Comparison of ENCODE assay signal across 2 cellular contexts in genomic region chr14:105480165-105480564, GRCh38.
TF ChIP-seq lines count a peak whose summit lies in the region.

No MANE protein-coding gene starts in this region.

TF ChIP-seq in GM23338, 12 proteins besides CTCF, POLR2A, EP300 and RAD21 (continued from another document):
- TF ChIP-seq ETS1 (IDR thresholded peaks at IDR 0.05) (no peak), STAT1 (IDR thresholded peaks at IDR 0.05; ENCODE audit: unreplicated experiment) (no peak), ZNF462 (CRISPR knock-in tag; IDR thresholded peaks at IDR 0.05) (no peak), JUNB (IDR thresholded peaks at IDR 0.05; ENCODE audit: unreplicated experiment) (no peak), NANOG (IDR thresholded peaks at IDR 0.05; ENCODE audit: borderline replicate concordance) (no peak), ZNF114 (CRISPR knock-in tag; IDR thresholded peaks at IDR 0.05) (no peak), ZNF331 (CRISPR knock-in tag; IDR thresholded peaks at IDR 0.05; ENCODE audit: low read depth) (no peak), CREB1 (CRISPR knock-in tag; IDR thresholded peaks at IDR 0.05; ENCODE audit: low read depth) (no peak), EZH2 (IDR thresholded peaks at IDR 0.05; ENCODE audit: low read depth, unreplicated experiment) (no peak), EZH2phosphoT487 (IDR thresholded peaks at IDR 0.05; ENCODE audit: unreplicated experiment) (no peak), POLR2AphosphoS5 (IDR thresholded peaks at IDR 0.05; ENCODE audit: low read depth) (no peak)

TF ChIP-seq in WTC11, 78 proteins besides CTCF, POLR2A, EP300 and RAD21 (continued from another document):
- no peak for TF ChIP-seq ZNF512 (CRISPR knock-in tag; IDR thresholded peaks at IDR 0.05; ENCODE audit: borderline replicate concordance)
- TF ChIP-seq ATF1 (CRISPR knock-in tag; IDR thresholded peaks at IDR 0.05), result no peak
- no peak for TF ChIP-seq TP53 (CRISPR knock-in tag; IDR thresholded peaks at IDR 0.05)
- TF ChIP-seq PRRX2 (CRISPR knock-in tag; IDR thresholded peaks at IDR 0.05), result no peak
- no peak for TF ChIP-seq CDX4 (CRISPR knock-in tag; IDR thresholded peaks at IDR 0.05; ENCODE audit: borderline replicate concordance)
- no peak for TF ChIP-seq AFF4 (CRISPR knock-in tag; IDR thresholded peaks at IDR 0.05; ENCODE audit: borderline replicate concordance)
- TF ChIP-seq ARID4B (CRISPR knock-in tag; IDR thresholded peaks at IDR 0.05; ENCODE audit: borderline replicate concordance), result no peak
